Comparison of ENCODE assay signal across 8 cellular contexts in the genomic region with DNA sequence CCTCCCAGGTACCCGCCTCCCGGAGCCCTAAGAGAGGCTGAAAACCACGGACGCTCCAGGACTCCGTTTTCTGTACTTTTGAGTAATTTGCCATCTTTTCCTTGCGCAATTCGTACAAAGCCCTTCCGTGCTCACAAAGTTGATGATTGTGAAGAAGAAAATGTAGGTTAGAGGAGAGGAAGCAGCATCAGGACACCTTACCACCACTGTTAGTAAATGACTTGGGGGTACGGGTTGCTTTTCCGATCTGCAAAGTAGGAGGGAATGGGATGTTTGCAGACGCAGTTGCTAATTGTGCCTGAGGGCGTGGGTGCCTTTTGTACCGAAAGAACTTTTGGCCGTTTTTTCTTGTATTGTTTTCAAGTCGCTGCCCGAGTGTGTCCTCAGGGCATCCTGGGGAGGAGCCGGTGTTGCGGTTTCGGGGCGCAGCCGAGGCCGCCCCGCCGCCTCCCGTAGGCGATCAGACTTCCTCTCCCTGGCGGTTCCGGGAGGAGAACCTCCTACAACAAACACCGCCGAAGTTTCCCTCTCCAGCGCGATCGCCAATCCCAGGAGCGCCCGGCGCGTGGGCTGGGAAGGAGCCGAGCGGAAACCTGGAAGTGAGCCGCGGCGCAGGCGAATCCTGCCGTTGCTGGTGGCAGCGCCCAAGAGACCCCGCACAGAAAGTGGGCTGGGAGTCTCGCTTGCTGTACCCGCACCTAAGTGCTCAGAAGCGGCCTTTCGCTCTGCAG. TPM values are rescaled to one million over a fixed set of nuclear protein-coding genes. Genes with fewer than 3 reads are reported as not detected.
DNase-seq lines count a peak whose midpoint lies in the region; ATAC-seq and TF ChIP-seq lines count a peak whose summit lies in the region.

No MANE protein-coding gene starts in this region.

- H4K20me1 ChIP-seq in neural cell (ENCODE audit: insufficient read depth): no peaks in the 10 kb centered on the region

- peak overlapping the region in 1 of 7 donors; percentile 29 for H3K27ac Mint-ChIP-seq in CD4-positive, alpha-beta memory T cell
- H3K27ac Mint-ChIP-seq in activated CD4-positive, alpha-beta memory T cell treated with anti-CD3 and anti-CD28 coated beads, Interleukin-2, amount 10 ng/mL, durations not matched to agents 7 days and 5 days: no peak overlapping the region

- H3K9me3 Mint-ChIP-seq in CD4-positive, alpha-beta memory T cell: peaks cover 0 to 5% (median 0%) of the 10 kb centered on the region in 8 donors
- no peaks in the 10 kb centered on the region for H3K9me3 Mint-ChIP-seq in activated CD4-positive, alpha-beta memory T cell treated with anti-CD3 and anti-CD28 coated beads, Interleukin-2, amount 10 ng/mL, durations not matched to agents 7 days and 5 days

- no peaks in the 10 kb centered on the region for H3K36me3 ChIP-seq in CD4-positive, alpha-beta memory T cell (ENCODE audit: insufficient read depth, low read length)
- H3K36me3 ChIP-seq in neural cell (ENCODE audit: insufficient read depth, low read length): no peaks in the 10 kb centered on the region

- no peak for TF ChIP-seq CTCF in neural cell (IDR thresholded peaks at IDR 0.05; ENCODE audit: poor library complexity, severe bottlenecking)

- H3K4me3 ChIP-seq in CD4-positive, alpha-beta memory T cell (ENCODE audit: low read length in 2 of 2): no peak overlapping the region
- H3K4me3 ChIP-seq in neural cell (ENCODE audit: low read length): peak overlapping the region; percentile 80

- H3K79me2 ChIP-seq in neural cell (replicated peaks; ENCODE audit: insufficient read depth, low read length): no peaks in the 10 kb centered on the region

- peak overlapping the region; percentile 6 to 83 (median 44) for H3K4me3 Mint-ChIP-seq in CD4-positive, alpha-beta memory T cell
- H3K4me3 Mint-ChIP-seq in activated CD4-positive, alpha-beta memory T cell treated with anti-CD3 and anti-CD28 coated beads, Interleukin-2, amount 10 ng/mL, durations not matched to agents 7 days and 5 days: peak overlapping the region; percentile 62

- H2AFZ ChIP-seq in neural cell (ENCODE audit: low read depth, low read length): no peak overlapping the region

- H3K4me1 Mint-ChIP-seq in CD4-positive, alpha-beta memory T cell: peaks cover 3 to 28% (median 10%) of the 10 kb centered on the region in 4 donors
- peaks cover 22% of the 10 kb centered on the region for H3K4me1 Mint-ChIP-seq in activated CD4-positive, alpha-beta memory T cell treated with anti-CD3 and anti-CD28 coated beads, Interleukin-2, amount 10 ng/mL, durations not matched to agents 7 days and 5 days

- no peak for ATAC-seq in HG03342 (IDR thresholded peaks at IDR 0.05; ENCODE audit: unreplicated experiment)

- CTCF ChIA-PET in CD4-positive, alpha-beta memory T cell (lab: Charles Lee; ENCODE audit: partially characterized antibody): no interaction called here
- CTCF ChIA-PET in activated CD4-positive, alpha-beta memory T cell treated with anti-CD3 and anti-CD28 coated beads, Interleukin-2, amount 10 ng/mL, durations not matched to agents 7 days and 5 days (lab: Charles Lee): no interaction called here

- H3K27me3 ChIP-seq in CD4-positive, alpha-beta memory T cell (ENCODE audit: insufficient read depth, low read length): peaks cover 16% of the 10 kb centered on the region
- H3K27me3 ChIP-seq in neural cell (ENCODE audit: insufficient read depth, low read depth, low read length): peaks cover 74% of the 10 kb centered on the region

- peak overlapping the region; percentile 18 for H3K9ac ChIP-seq in neural cell (ENCODE audit: low read length)

- intact Hi-C loops in CD4-positive, alpha-beta memory T cell (cut with micrococcal nuclease): no loop called here

- H3K4me2 ChIP-seq in neural cell (ENCODE audit: low read length): peak overlapping the region; percentile 85

- no peak for DNase-seq in CD4-positive, alpha-beta memory T cell
- DNase-seq in HS-27A (ENCODE audit: low read depth) (peak; percentile 34), foreskin melanocyte (peak; percentile 29), NCI-H1436 treated with DMSO at 0.1 percent for 48 hours (lab: John Stamatoyannopoulos, UW) (no peak)
- DNase-seq in activated CD4-positive, alpha-beta memory T cell treated with anti-CD3 and anti-CD28 coated beads, Interleukin-2, amount 10 ng/mL, durations not matched to agents 7 days and 5 days: no peak
- no peak for DNase-seq in NK-92 treated with Interleukin-12 subunit alpha and Interleukin-12 subunit beta, amount 100 ng/mL, for 24 hours (lab: John Stamatoyannopoulos, UW)

- H3K9me2 ChIP-seq in neural cell (ENCODE audit: insufficient read depth, low read length): no peaks in the 10 kb centered on the region

- H3K27ac ChIP-seq in CD4-positive, alpha-beta memory T cell (ENCODE audit: low read depth, low read length): no peak overlapping the region
- no peak overlapping the region for H3K27ac ChIP-seq in neural cell (ENCODE audit: low read length)

- no peaks in the 10 kb centered on the region for H3K36me3 Mint-ChIP-seq in CD4-positive, alpha-beta memory T cell
- peaks cover 4% of the 10 kb centered on the region for H3K36me3 Mint-ChIP-seq in activated CD4-positive, alpha-beta memory T cell treated with anti-CD3 and anti-CD28 coated beads, Interleukin-2, amount 10 ng/mL, durations not matched to agents 7 days and 5 days (ENCODE audit: low read depth)

- no peak for TF ChIP-seq RAD21 in neural cell (conservative IDR thresholded peaks at IDR 0.05)

- H3K27me3 Mint-ChIP-seq in CD4-positive, alpha-beta memory T cell: peaks cover 35 to 40% of the 10 kb centered on the region in 2 donors
- H3K27me3 Mint-ChIP-seq in activated CD4-positive, alpha-beta memory T cell treated with anti-CD3 and anti-CD28 coated beads, Interleukin-2, amount 10 ng/mL, durations not matched to agents 7 days and 5 days: peaks cover 68% of the 10 kb centered on the region

- TF ChIP-seq EP300 in neural cell (conservative IDR thresholded peaks at IDR 0.05; ENCODE audit: poor library complexity, severe bottlenecking): no peak

- H3F3A ChIP-seq in neural cell (ENCODE audit: insufficient read depth, low read length, poor library complexity, severe bottlenecking): no peaks in the 10 kb centered on the region

- H3K9me3 ChIP-seq in CD4-positive, alpha-beta memory T cell (ENCODE audit: control insufficient read depth in 1 of 2, low read length in 2 of 2): no peaks in the 10 kb centered on the region
- H3K9me3 ChIP-seq in neural cell (ENCODE audit: low read length): no peaks in the 10 kb centered on the region

- H3K4me1 ChIP-seq in CD4-positive, alpha-beta memory T cell (ENCODE audit: insufficient read depth, low read length): peaks cover 14% of the 10 kb centered on the region

- POLR2A ChIA-PET in CD4-positive, alpha-beta memory T cell (lab: Charles Lee; ENCODE audit: partially characterized antibody): no interaction called here
- POLR2A ChIA-PET in activated CD4-positive, alpha-beta memory T cell treated with anti-CD3 and anti-CD28 coated beads, Interleukin-2, amount 10 ng/mL, durations not matched to agents 7 days and 5 days (lab: Charles Lee): no interaction called here

TF ChIP-seq in neural cell, 6 proteins besides CTCF, POLR2A, EP300 and RAD21:
- no peak for TF ChIP-seq MXI1 (conservative IDR thresholded peaks at IDR 0.05; ENCODE audit: poor library complexity, severe bottlenecking)
- TF ChIP-seq, protein P1, sequence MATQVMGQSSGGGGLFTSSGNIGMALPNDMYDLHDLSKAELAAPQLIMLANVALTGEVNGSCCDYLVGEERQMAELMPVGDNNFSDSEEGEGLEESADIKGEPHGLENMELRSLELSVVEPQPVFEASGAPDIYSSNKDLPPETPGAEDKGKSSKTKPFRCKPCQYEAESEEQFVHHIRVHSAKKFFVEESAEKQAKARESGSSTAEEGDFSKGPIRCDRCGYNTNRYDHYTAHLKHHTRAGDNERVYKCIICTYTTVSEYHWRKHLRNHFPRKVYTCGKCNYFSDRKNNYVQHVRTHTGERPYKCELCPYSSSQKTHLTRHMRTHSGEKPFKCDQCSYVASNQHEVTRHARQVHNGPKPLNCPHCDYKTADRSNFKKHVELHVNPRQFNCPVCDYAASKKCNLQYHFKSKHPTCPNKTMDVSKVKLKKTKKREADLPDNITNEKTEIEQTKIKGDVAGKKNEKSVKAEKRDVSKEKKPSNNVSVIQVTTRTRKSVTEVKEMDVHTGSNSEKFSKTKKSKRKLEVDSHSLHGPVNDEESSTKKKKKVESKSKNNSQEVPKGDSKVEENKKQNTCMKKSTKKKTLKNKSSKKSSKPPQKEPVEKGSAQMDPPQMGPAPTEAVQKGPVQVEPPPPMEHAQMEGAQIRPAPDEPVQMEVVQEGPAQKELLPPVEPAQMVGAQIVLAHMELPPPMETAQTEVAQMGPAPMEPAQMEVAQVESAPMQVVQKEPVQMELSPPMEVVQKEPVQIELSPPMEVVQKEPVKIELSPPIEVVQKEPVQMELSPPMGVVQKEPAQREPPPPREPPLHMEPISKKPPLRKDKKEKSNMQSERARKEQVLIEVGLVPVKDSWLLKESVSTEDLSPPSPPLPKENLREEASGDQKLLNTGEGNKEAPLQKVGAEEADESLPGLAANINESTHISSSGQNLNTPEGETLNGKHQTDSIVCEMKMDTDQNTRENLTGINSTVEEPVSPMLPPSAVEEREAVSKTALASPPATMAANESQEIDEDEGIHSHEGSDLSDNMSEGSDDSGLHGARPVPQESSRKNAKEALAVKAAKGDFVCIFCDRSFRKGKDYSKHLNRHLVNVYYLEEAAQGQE (IDR thresholded peaks at IDR 0.05; ENCODE audit: borderline replicate concordance): peak; percentile 60
- no peak for TF ChIP-seq SMC3 (conservative IDR thresholded peaks at IDR 0.05; ENCODE audit: poor library complexity)
- TF ChIP-seq EZH2 (IDR thresholded peaks at IDR 0.05; ENCODE audit: borderline replicate concordance, insufficient read depth, low read length, poor library complexity, severe bottlenecking): peak; percentile 80

RNA-seq across cellular contexts. Expression of a gene that starts 1.0 kb away (rescaled TPM):
- not detected for total RNA-seq in CD4-positive, alpha-beta memory T cell
- not detected for polyA plus RNA-seq in CD4-positive, alpha-beta memory T cell
- total RNA-seq in activated CD4-positive, alpha-beta memory T cell treated with anti-CD3 and anti-CD28 coated beads, Interleukin-2, amount 10 ng/mL, durations not matched to agents 7 days and 5 days: not detected
- polyA plus RNA-seq in neural cell: not detected in 2 replicates
- polyA minus RNA-seq in neural cell: not detected in 2 replicates

Comparison
In these comparisons a context has a peak if more than half of its experiments do, and no peak if none do; other contexts are left out.
1. DNase-seq: peak in HS-27A (single experiment) and foreskin melanocyte (single experiment); none in CD4-positive, alpha-beta memory T cell (0 of 5), activated CD4-positive, alpha-beta memory T cell treated with anti-CD3 and anti-CD28 coated beads, Interleukin-2, amount 10 ng/mL, durations not matched to agents 7 days and 5 days (single experiment), NK-92 treated with Interleukin-12 subunit alpha and Interleukin-12 subunit beta, amount 100 ng/mL, for 24 hours (single experiment) and NCI-H1436 treated with DMSO at 0.1 percent for 48 hours (single experiment).